Comparison of ENCODE assay signal across 12 cellular contexts in the genomic region with DNA sequence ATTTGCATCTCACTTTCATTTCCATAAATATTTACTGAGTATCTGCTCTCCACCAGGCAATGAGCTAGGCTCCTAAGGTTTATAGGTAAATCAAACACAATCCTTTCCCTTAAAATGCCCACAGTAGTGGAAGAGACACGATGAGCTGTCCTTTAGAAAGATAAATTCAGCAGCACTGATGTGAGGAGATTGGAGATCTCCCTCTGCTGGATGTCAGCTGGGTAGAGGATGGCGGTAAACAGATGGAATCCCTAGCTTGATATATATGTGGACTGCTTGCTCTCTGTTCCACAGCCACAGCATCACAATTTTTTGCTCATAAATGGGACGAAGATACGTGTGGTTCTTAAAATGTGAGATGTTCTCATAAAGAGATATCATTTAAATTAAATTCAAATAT.
DNase-seq lines count a peak whose midpoint lies in the region; ATAC-seq and TF ChIP-seq lines count a peak whose summit lies in the region.
"Had no signal": no experiment of that assay in that cellular context is flagged by ENCODE, and none has a peak within 500 bp of the region (broad histone marks: within the 10 kb centered on the region; RNA-seq: fewer than 3 reads in every experiment).

No MANE protein-coding gene starts in this region.

- H3K36me3 Mint-ChIP-seq in H9 (ENCODE audit: insufficient read depth in 1 of 3, low read depth in 3 of 3) = peaks cover 0 to 6% (median 4%) of the 10 kb centered on the region in 3 experiments; a peak in 3 of 7 replicates
- no peaks in the 10 kb centered on the region for H3K36me3 Mint-ChIP-seq in naive thymus-derived CD8-positive, alpha-beta T cell

- no peak overlapping the region for H4K5ac ChIP-seq in H9 (ENCODE audit: insufficient read length, low read depth, low read length)

- no peak overlapping the region for H3K18ac ChIP-seq in H9 (ENCODE audit: insufficient read length, low read depth, low read length)

- H3K9me3 ChIP-seq in H9 (ENCODE audit: control insufficient read depth, low read depth, low read length) = no peaks in the 10 kb centered on the region
- no peaks in the 10 kb centered on the region; the same call in 1 of the 2 replicates for H3K9me3 ChIP-seq in OCI-LY7 (ENCODE audit: low read length)
- H3K9me3 ChIP-seq: thoracic aorta had no signal

- no peak overlapping the region for H2BK20ac ChIP-seq in H9 (ENCODE audit: low read depth, low read length, poor library complexity, severe bottlenecking)

- H3T11ph ChIP-seq in H9 (ENCODE audit: low read length) = no peak overlapping the region

- H3K4me1 Mint-ChIP-seq in H9 = peaks cover 8 to 12% of the 10 kb centered on the region in 2 experiments
- H3K4me1 Mint-ChIP-seq in naive thymus-derived CD8-positive, alpha-beta T cell = peaks cover 0 to 2% (median 0%) of the 10 kb centered on the region in 4 donors

- no peak overlapping the region for H2BK120ac ChIP-seq in H9 (ENCODE audit: low read depth, low read length, poor library complexity, severe bottlenecking)

- DNase-seq in H9 (no peak), OCI-LY7 (ENCODE audit: low spot score) (peak; percentile 17), fibroblast of the aortic adventitia (ENCODE audit: low read depth) (peak; percentile 8), SW 1271 (lab: John Stamatoyannopoulos, UW) (no peak)
- DNase-seq in naive thymus-derived CD8-positive, alpha-beta T cell = peak in 3 of 10 donors; percentile 2 to 30 (median 13)
- DNase-seq: activated CD8-positive, alpha-beta T cell treated with anti-CD3 and anti-CD28 coated beads, Interleukin-2, amount 10 ng/mL, durations not matched to agents 7 days and 5 days; NCI-H345 had no signal

- H3K79me1 ChIP-seq in H9 (ENCODE audit: insufficient read depth, low read depth, low read length, poor library complexity, severe bottlenecking) = no peaks in the 10 kb centered on the region

- H2AK5ac ChIP-seq in H9 (ENCODE audit: insufficient read length, low read length) = no peak overlapping the region

- H3K9me2 ChIP-seq in OCI-LY7 (ENCODE audit: insufficient read depth, low read length) = no peaks in the 10 kb centered on the region

- H3K27me3 Mint-ChIP-seq in H9 (ENCODE audit: low read depth) = no peaks in the 10 kb centered on the region
- peaks cover 0 to 2% (median 0%) of the 10 kb centered on the region in 5 donors for H3K27me3 Mint-ChIP-seq in naive thymus-derived CD8-positive, alpha-beta T cell

- no peak overlapping the region for H3K4ac ChIP-seq in H9 (ENCODE audit: low read depth, low read length)

- H3K4me1 ChIP-seq in H9 (ENCODE audit: insufficient read depth, low read length) = no peaks in the 10 kb centered on the region
- H3K4me1 ChIP-seq in OCI-LY7 (ENCODE audit: insufficient read depth, low read length, poor library complexity, severe bottlenecking) = peaks cover 27% of the 10 kb centered on the region

- H3K79me2 ChIP-seq in H9 (ENCODE audit: insufficient read depth, low read length) (no peaks in the 10 kb centered on the region), OCI-LY7 (ENCODE audit: insufficient read depth, low read depth, low read length) (no peaks in the 10 kb centered on the region)

- BruUV-seq in OCI-LY7 (replicated peaks; lab: Mats Ljungman, UMichigan) = no TSS peak

- H3K27me3 ChIP-seq in H9 (ENCODE audit: insufficient read depth, low read length) = no peaks in the 10 kb centered on the region

- no peaks in the 10 kb centered on the region for H3K23me2 ChIP-seq in H9 (ENCODE audit: insufficient read length, low read depth, low read length, poor library complexity, severe bottlenecking)

- H2BK5ac ChIP-seq in H9 (ENCODE audit: insufficient read length, low read length) = no peak overlapping the region

- WGBS in H9 (ENCODE audit: extremely low coverage, insufficient read length, low lambda C conversion rate) = no CpG with 5 or more reads among the region's 4 CpGs

- H3K36me3 ChIP-seq in OCI-LY7 (ENCODE audit: insufficient read depth, low read length) = no peaks in the 10 kb centered on the region
- H3K36me3 ChIP-seq: thoracic aorta had no signal

- H2AFZ ChIP-seq in H9 (ENCODE audit: low read length) = no peak overlapping the region
- H2AFZ ChIP-seq in OCI-LY7 (ENCODE audit: low read length) = peak overlapping the region; percentile 38; the same call in 1 of the 2 replicates

- H3K4me2 ChIP-seq in H9 (ENCODE audit: insufficient read depth, insufficient read length, low read length) (no peak overlapping the region), OCI-LY7 (ENCODE audit: low read length) (no peak overlapping the region)

- H3K14ac ChIP-seq in H9 (ENCODE audit: insufficient read depth, low read length) = no peak overlapping the region

- H4K8ac ChIP-seq in H9 (replicated peaks; ENCODE audit: insufficient read length, low read depth, low read length) = no peak overlapping the region

- no peak overlapping the region for H3K56ac ChIP-seq in H9 (ENCODE audit: insufficient read length, low read depth, low read length)

- H3K4me3 Mint-ChIP-seq in H9 = no peak overlapping the region
- no peak overlapping the region for H3K4me3 Mint-ChIP-seq in naive thymus-derived CD8-positive, alpha-beta T cell
- H3K4me3 Mint-ChIP-seq: activated CD8-positive, alpha-beta T cell treated with anti-CD3 and anti-CD28 coated beads, Interleukin-2, amount 10 ng/mL, durations not matched to agents 7 days and 5 days had no signal

- POLR2A ChIA-PET in OCI-LY7 (lab: Charles Lee) = interaction anchor here (0.7 to 1.6 kb wide), 6 partner anchors 10 to 426 kb away, joined by 3 to 9 read pairs (median 5); a partner anchor contains a TSS
- POLR2A ChIA-PET in naive thymus-derived CD8-positive, alpha-beta T cell (lab: Charles Lee) = interaction anchor here (1.5 kb wide), 1 partner anchor 217 kb away, joined by 4 read pairs; no protein-coding TSS in a partner anchor

- intact Hi-C loops in OCI-LY7 (cut with micrococcal nuclease; ENCODE audit: unreplicated experiment) = no loop called here

- H3K27ac ChIP-seq in H9 (ENCODE audit: insufficient read length, low read depth, low read length) = no peak overlapping the region
- no peak overlapping the region for H3K27ac ChIP-seq in OCI-LY7 (ENCODE audit: low read depth, low read length, poor library complexity, severe bottlenecking)
- H3K27ac ChIP-seq: thoracic aorta had no signal

- no peak overlapping the region for H2BK12ac ChIP-seq in H9 (ENCODE audit: insufficient read length, low read depth, low read length)

- ATAC-seq in naive thymus-derived CD8-positive, alpha-beta T cell = peak; percentile 51 to 60
- no peak for ATAC-seq in GM21619 (IDR thresholded peaks at IDR 0.05; ENCODE audit: unreplicated experiment)
- ATAC-seq in HG03457 (IDR thresholded peaks at IDR 0.05; ENCODE audit: unreplicated experiment) = no peak
- no peak for ATAC-seq in GM18907 (IDR thresholded peaks at IDR 0.05; ENCODE audit: unreplicated experiment)
- ATAC-seq: activated CD8-positive, alpha-beta T cell treated with anti-CD3 and anti-CD28 coated beads, Interleukin-2, amount 10 ng/mL, durations not matched to agents 7 days and 5 days; K562 had no signal

- CTCF ChIA-PET in OCI-LY7 (lab: Charles Lee; ENCODE audit: unreplicated experiment) = no interaction called here

- H4K20me1 ChIP-seq in H9 (ENCODE audit: control insufficient read depth, insufficient read depth, insufficient read length) = no peaks in the 10 kb centered on the region
- H4K20me1 ChIP-seq in OCI-LY7 (ENCODE audit: insufficient read depth, low read length) = no peaks in the 10 kb centered on the region

- TF ChIP-seq CTCF in H9 (conservative IDR thresholded peaks at IDR 0.05) (peak; percentile 51), OCI-LY7 (conservative IDR thresholded peaks at IDR 0.05; ENCODE audit: low read length) (peak; percentile 49; the same call in 1 of the 2 replicates), fibroblast of the aortic adventitia (IDR thresholded peaks at IDR 0.05; ENCODE audit: insufficient read depth, low read length) (peak; percentile 13)

- no peak overlapping the region for H3K23ac ChIP-seq in H9 (ENCODE audit: insufficient read length, low read depth, low read length)

- H3K9ac ChIP-seq in H9 (ENCODE audit: extremely low read depth, insufficient read length, low read length) = no peak overlapping the region

- no peak overlapping the region for H3K27ac Mint-ChIP-seq in H9
- no peak overlapping the region for H3K27ac Mint-ChIP-seq in naive thymus-derived CD8-positive, alpha-beta T cell
- H3K27ac Mint-ChIP-seq: activated CD8-positive, alpha-beta T cell treated with anti-CD3 and anti-CD28 coated beads, Interleukin-2, amount 10 ng/mL, durations not matched to agents 7 days and 5 days had no signal

- no peak overlapping the region for H2BK15ac ChIP-seq in H9 (ENCODE audit: low read depth, low read length)

- H3K4me3 ChIP-seq in OCI-LY7 (ENCODE audit: low read depth, low read length, poor library complexity, severe bottlenecking) (no peak overlapping the region), fibroblast of the aortic adventitia (ENCODE audit: low read depth, low read length) (no peak overlapping the region)
- H3K4me3 ChIP-seq: K562, thoracic aorta had no signal

- no peak overlapping the region for H4K91ac ChIP-seq in H9 (ENCODE audit: insufficient read length, low read depth, low read length)

- no peaks in the 10 kb centered on the region; a peak in 1 of 5 replicates for H3K9me3 Mint-ChIP-seq in H9
- no peaks in the 10 kb centered on the region for H3K9me3 Mint-ChIP-seq in naive thymus-derived CD8-positive, alpha-beta T cell

Comparison
In these comparisons a context has a peak if more than half of its experiments do, and no peak if none do; other contexts are left out.
1. DNase-seq: peak in OCI-LY7 (single experiment) and fibroblast of the aortic adventitia (single experiment); none in H9 (single experiment) and SW 1271 (0 of 2).
2. ATAC-seq: peak in naive thymus-derived CD8-positive, alpha-beta T cell (2 of 2); none in GM21619 (single experiment), HG03457 (single experiment) and GM18907 (single experiment).
3. Peak in every context shown above with its lines, with median percentiles within 50 percentile points of each other: CTCF ChIP-seq.